ENCODE assay signal across 18 cellular contexts in genomic region chr16:2297506-2297860, GRCh38. TPM values are rescaled to one million over a fixed set of nuclear protein-coding genes. Genes with fewer than 3 reads are reported as not detected.
DNase-seq lines count a peak whose midpoint lies in the region; ATAC-seq, FAIRE-seq and TF ChIP-seq lines count a peak whose summit lies in the region.
"Had no signal": no experiment of that assay in that cellular context is flagged by ENCODE, and none has a peak within 500 bp of the region (broad histone marks: within the 10 kb centered on the region; RNA-seq: fewer than 3 reads in every experiment).

No MANE protein-coding gene starts in this region.

- peak overlapping the region; percentile 79 for H3K27ac Mint-ChIP-seq in activated naive CD8-positive, alpha-beta T cell treated with anti-CD3 and anti-CD28 coated beads, Interleukin-2, amount 10 ng/mL, durations not matched to agents 7 days and 5 days
- H3K27ac Mint-ChIP-seq in activated naive CD8-positive, alpha-beta T cell treated with anti-CD3 and anti-CD28 coated beads, Interleukin-2, amount 50 U/mL, for 24 hours: no peak overlapping the region
- no peak overlapping the region for H3K27ac Mint-ChIP-seq in activated T-helper 17 cell treated with anti-CD3 and anti-CD28 coated beads, Interleukin-2, amount 50 U/mL, for 72 hours
- H3K27ac Mint-ChIP-seq: CD14-positive monocyte; CD4-positive, alpha-beta memory T cell; GM23338; H9 had no signal

- no peaks in the 10 kb centered on the region for H3K36me3 Mint-ChIP-seq in activated naive CD8-positive, alpha-beta T cell treated with anti-CD3 and anti-CD28 coated beads, Interleukin-2, amount 10 ng/mL, durations not matched to agents 7 days and 5 days
- no peaks in the 10 kb centered on the region for H3K36me3 Mint-ChIP-seq in activated naive CD8-positive, alpha-beta T cell treated with anti-CD3 and anti-CD28 coated beads, Interleukin-2, amount 50 U/mL, for 24 hours (ENCODE audit: low read depth)
- H3K36me3 Mint-ChIP-seq in activated T-helper 17 cell treated with anti-CD3 and anti-CD28 coated beads, Interleukin-2, amount 50 U/mL, for 72 hours (ENCODE audit: low read depth): no peaks in the 10 kb centered on the region
- H3K36me3 Mint-ChIP-seq: CD14-positive monocyte; CD4-positive, alpha-beta memory T cell had no signal

- H2BK12ac ChIP-seq in H1 (ENCODE audit: low read depth, low read length) (0 out of 2 replicates have a peak overlapping the region, but pooled peaks have one; percentile 92), neuronal stem cell (ENCODE audit: low read length) (no peak overlapping the region)

- H3K9me3 ChIP-seq in H1 (ENCODE audit: insufficient read depth in 2 of 2, low read depth in 1 of 2, low read length in 1 of 2) (no peaks in the 10 kb centered on the region), neuronal stem cell (replicated peaks in 1 of 2; ENCODE audit: control insufficient read depth in 2 of 2, insufficient read depth in 1 of 2, low read depth in 1 of 2, low read length in 2 of 2) (peaks cover 0 to 3% of the 10 kb centered on the region in 2 donors), aorta (ENCODE audit: control insufficient read depth, low read length) (no peaks in the 10 kb centered on the region)
- H3K9me3 ChIP-seq: BLaER1 had no signal

- intact Hi-C loops in aorta (cut with DNase I): no loop called here
- intact Hi-C loops in cardiac septum (cut with DNase I): no loop called here

- 97% methylated on average over 22 of the region's 22 CpGs; no CpG with 5 or more reads in 1 of the 2 experiments for WGBS in H1 (ENCODE audit: extremely low coverage in 1 of 2, insufficient coverage in 1 of 2, insufficient read length in 1 of 2, insufficient replicate concordance in 2 of 2, low coverage in 1 of 2, low lambda C conversion rate in 2 of 2, missing lambda C conversion rate in 1 of 2), 2 experiments
- WGBS in neuronal stem cell (ENCODE audit: extremely low coverage in 2 of 2, insufficient read length in 2 of 2, insufficient replicate concordance in 1 of 2), 2 donors: no CpG with 5 or more reads among the region's 22 CpGs
- WGBS in aorta, 2 donors: 94 to 95% methylated on average over 22 of the region's 22 CpGs

- H3K79me1 ChIP-seq in H1 (ENCODE audit: low read depth, low read length): no peaks in the 10 kb centered on the region
- no peaks in the 10 kb centered on the region for H3K79me1 ChIP-seq in neuronal stem cell (ENCODE audit: low read depth, low read length)

- DNase-seq in activated naive CD8-positive, alpha-beta T cell treated with anti-CD3 and anti-CD28 coated beads, Interleukin-2, amount 10 ng/mL, durations not matched to agents 7 days and 5 days: no peak
- no peak for DNase-seq in activated naive CD8-positive, alpha-beta T cell treated with anti-CD3 and anti-CD28 coated beads, Interleukin-2, amount 50 U/mL, for 24 hours
- no peak for DNase-seq in H1 (ENCODE audit: low read depth in 1 of 2, low spot score in 2 of 2)
- no peak for DNase-seq in neuronal stem cell (ENCODE audit: low spot score)
- no peak for DNase-seq in aorta
- DNase-seq in cardiac septum (ENCODE audit: low spot score): no peak
- DNase-seq: 8988T; CD4-positive, alpha-beta memory T cell; DMS79 treated with DMSO at 0.1 percent for 48 hours; GF-D8; H9; IMR-90 had no signal

- no peak overlapping the region for H4K5ac ChIP-seq in H1 (ENCODE audit: insufficient read length, low read depth, low read length)

- H3K36me3 ChIP-seq in H1 (ENCODE audit: control insufficient read depth in 2 of 4, insufficient read depth in 4 of 4, low read length in 3 of 4): no peaks in the 10 kb centered on the region; a peak in 1 of 8 replicates
- H3K36me3 ChIP-seq in neuronal stem cell (replicated peaks in 1 of 2; ENCODE audit: control insufficient read depth in 2 of 2, insufficient read depth in 2 of 2, low read length in 2 of 2): peaks cover 0 to 11% of the 10 kb centered on the region in 2 donors
- H3K36me3 ChIP-seq in aorta (ENCODE audit: control insufficient read depth in 1 of 2, insufficient read depth in 2 of 2, low read length in 1 of 2): peaks cover 0 to 6% of the 10 kb centered on the region in 2 donors

- no peak overlapping the region for H3K9ac ChIP-seq in H1 (replicated peaks in 1 of 4; ENCODE audit: extremely low read depth in 1 of 4, low read depth in 3 of 4, low read length in 3 of 4)
- H3K9ac ChIP-seq in neuronal stem cell (ENCODE audit: low read depth, low read length, poor library complexity): no peak overlapping the region
- H3K9ac ChIP-seq: BLaER1 had no signal

- no peak overlapping the region for H4K8ac ChIP-seq in H1 (ENCODE audit: extremely low read depth, insufficient read depth, low read length)
- no peak overlapping the region for H4K8ac ChIP-seq in neuronal stem cell (ENCODE audit: low read depth, low read length)

- H3K18ac ChIP-seq in H1 (ENCODE audit: extremely low read depth, low read length) (no peak overlapping the region), neuronal stem cell (ENCODE audit: low read length) (no peak overlapping the region)

- H2AK5ac ChIP-seq in H1 (ENCODE audit: low read depth, low read length) (peak overlapping the region; percentile 20; the same call in 1 of the 2 replicates), neuronal stem cell (ENCODE audit: low read depth, low read length) (no peak overlapping the region)

- H2BK5ac ChIP-seq in H1 (ENCODE audit: low read depth, low read length) (0 out of 2 replicates have a peak overlapping the region, but pooled peaks have one; percentile 81), neuronal stem cell (ENCODE audit: low read length) (peak overlapping the region; percentile 75)

- H3K4me2 ChIP-seq in H1 (ENCODE audit: insufficient read depth in 1 of 2, low read depth in 2 of 2, low read length in 2 of 2) (no peak overlapping the region), neuronal stem cell (ENCODE audit: insufficient read depth, low read length, poor library complexity, severe bottlenecking) (no peak overlapping the region)
- H3K4me2 ChIP-seq: BLaER1, GM23338 had no signal

- H3K4me1 ChIP-seq in H1 (replicated peaks in 1 of 4; ENCODE audit: control insufficient read depth in 3 of 4, insufficient read depth in 4 of 4, low read length in 3 of 4) (peaks cover 0 to 4% (median 1%) of the 10 kb centered on the region in 4 experiments; a peak in 3 of 7 replicates), neuronal stem cell (ENCODE audit: control insufficient read depth in 2 of 2, insufficient read depth in 1 of 2, low read depth in 1 of 2, low read length in 2 of 2) (no peaks in the 10 kb centered on the region), aorta (ENCODE audit: control insufficient read depth in 1 of 2, insufficient read depth in 2 of 2, low read length in 2 of 2) (no peaks in the 10 kb centered on the region)

- no peak overlapping the region for H2BK15ac ChIP-seq in H1 (ENCODE audit: low read length)
- H2BK15ac ChIP-seq in neuronal stem cell (ENCODE audit: low read length): no peak overlapping the region

- no peaks in the 10 kb centered on the region for H3K9me3 Mint-ChIP-seq in activated naive CD8-positive, alpha-beta T cell treated with anti-CD3 and anti-CD28 coated beads, Interleukin-2, amount 10 ng/mL, durations not matched to agents 7 days and 5 days
- no peaks in the 10 kb centered on the region for H3K9me3 Mint-ChIP-seq in activated naive CD8-positive, alpha-beta T cell treated with anti-CD3 and anti-CD28 coated beads, Interleukin-2, amount 50 U/mL, for 24 hours
- no peaks in the 10 kb centered on the region for H3K9me3 Mint-ChIP-seq in activated T-helper 17 cell treated with anti-CD3 and anti-CD28 coated beads, Interleukin-2, amount 50 U/mL, for 72 hours
- H3K9me3 Mint-ChIP-seq: CD14-positive monocyte; CD4-positive, alpha-beta memory T cell; GM23338; H9 had no signal

- ATAC-seq in activated naive CD8-positive, alpha-beta T cell treated with anti-CD3 and anti-CD28 coated beads, Interleukin-2, amount 10 ng/mL, durations not matched to agents 7 days and 5 days (ENCODE audit: low read depth): no peak
- ATAC-seq in activated naive CD8-positive, alpha-beta T cell treated with anti-CD3 and anti-CD28 coated beads, Interleukin-2, amount 50 U/mL, for 24 hours: no peak
- peak; percentile 19 for ATAC-seq in aorta (ENCODE audit: low FRiP score)
- ATAC-seq in HG02623 (IDR thresholded peaks at IDR 0.05; ENCODE audit: unreplicated experiment): no peak
- no peak for ATAC-seq in activated T-helper 17 cell treated with anti-CD3 and anti-CD28 coated beads, Interleukin-2, amount 50 U/mL, for 72 hours (replicated peaks)

- no peak for FAIRE-seq in H1 (lab: Jason Lieb, UNC)
- FAIRE-seq: HTR-8/SVneo had no signal

- no peaks in the 10 kb centered on the region for H3K27me3 Mint-ChIP-seq in activated naive CD8-positive, alpha-beta T cell treated with anti-CD3 and anti-CD28 coated beads, Interleukin-2, amount 10 ng/mL, durations not matched to agents 7 days and 5 days
- H3K27me3 Mint-ChIP-seq in activated naive CD8-positive, alpha-beta T cell treated with anti-CD3 and anti-CD28 coated beads, Interleukin-2, amount 50 U/mL, for 24 hours: no peaks in the 10 kb centered on the region
- no peaks in the 10 kb centered on the region for H3K27me3 Mint-ChIP-seq in activated T-helper 17 cell treated with anti-CD3 and anti-CD28 coated beads, Interleukin-2, amount 50 U/mL, for 72 hours
- H3K27me3 Mint-ChIP-seq: CD4-positive, alpha-beta memory T cell had no signal

- no peak overlapping the region for H3K56ac ChIP-seq in H1 (replicated peaks; ENCODE audit: insufficient read length, low read depth, low read length)

- H2AFZ ChIP-seq in H1 (ENCODE audit: low read length) (no peak overlapping the region), neuronal stem cell (ENCODE audit: low read length) (no peak overlapping the region)

- TF ChIP-seq EP300 in H1 (IDR thresholded peaks at IDR 0.05; ENCODE audit: borderline replicate concordance in 1 of 2, low read depth in 2 of 2, low read length in 2 of 2): no peak

- peaks cover 13% of the 10 kb centered on the region for H3K4me1 Mint-ChIP-seq in activated naive CD8-positive, alpha-beta T cell treated with anti-CD3 and anti-CD28 coated beads, Interleukin-2, amount 10 ng/mL, durations not matched to agents 7 days and 5 days
- no peaks in the 10 kb centered on the region for H3K4me1 Mint-ChIP-seq in activated naive CD8-positive, alpha-beta T cell treated with anti-CD3 and anti-CD28 coated beads, Interleukin-2, amount 50 U/mL, for 24 hours
- no peaks in the 10 kb centered on the region for H3K4me1 Mint-ChIP-seq in activated T-helper 17 cell treated with anti-CD3 and anti-CD28 coated beads, Interleukin-2, amount 50 U/mL, for 72 hours
- H3K4me1 Mint-ChIP-seq: CD4-positive, alpha-beta memory T cell; GM23338; H9 had no signal

- no peaks in the 10 kb centered on the region for H3K23me2 ChIP-seq in H1 (ENCODE audit: low read depth, low read length)

- no peaks in the 10 kb centered on the region for H4K20me1 ChIP-seq in H1 (replicated peaks in 1 of 2; ENCODE audit: control insufficient read depth in 1 of 2, insufficient read depth in 2 of 2, low read length in 2 of 2)
- H4K20me1 ChIP-seq: BLaER1 had no signal

- CTCF ChIA-PET in H1 (lab: Charles Lee; ENCODE audit: partially characterized antibody): interaction anchor here (0.7 to 3.4 kb wide), 15 partner anchors 8 to 204 kb away, joined by 3 to 16 read pairs (median 3); no protein-coding TSS in a partner anchor

- POLR2A ChIA-PET in activated naive CD8-positive, alpha-beta T cell treated with anti-CD3 and anti-CD28 coated beads, Interleukin-2, amount 10 ng/mL, durations not matched to agents 7 days and 5 days (lab: Charles Lee): interaction anchor here (0.6 to 1.4 kb wide), 5 partner anchors 27 to 235 kb away, joined by 3 to 5 read pairs (median 3); partner anchors contain the start of genes ECI1 and RNPS1
- POLR2A ChIA-PET in H1 (lab: Charles Lee; ENCODE audit: partially characterized antibody): interaction anchor here (0.7 to 1.8 kb wide), 3 partner anchors 11 to 223 kb away, joined by 3 to 7 read pairs (median 3); no protein-coding TSS in a partner anchor

- H3K27ac ChIP-seq in H1 (ENCODE audit: low read depth, low read length): no peak overlapping the region
- H3K27ac ChIP-seq in neuronal stem cell (replicated peaks; ENCODE audit: low read length): no peak overlapping the region
- no peak overlapping the region for H3K27ac ChIP-seq in aorta (ENCODE audit: low read depth in 1 of 2, low read length in 2 of 2)
- H3K27ac ChIP-seq: BLaER1 had no signal

- no peak overlapping the region for H3K4me3 Mint-ChIP-seq in activated naive CD8-positive, alpha-beta T cell treated with anti-CD3 and anti-CD28 coated beads, Interleukin-2, amount 10 ng/mL, durations not matched to agents 7 days and 5 days
- no peak overlapping the region for H3K4me3 Mint-ChIP-seq in activated naive CD8-positive, alpha-beta T cell treated with anti-CD3 and anti-CD28 coated beads, Interleukin-2, amount 50 U/mL, for 24 hours
- no peak overlapping the region for H3K4me3 Mint-ChIP-seq in activated T-helper 17 cell treated with anti-CD3 and anti-CD28 coated beads, Interleukin-2, amount 50 U/mL, for 72 hours
- H3K4me3 Mint-ChIP-seq: CD14-positive monocyte; CD4-positive, alpha-beta memory T cell; GM23338; H9 had no signal

- no peak for TF ChIP-seq POLR2A in H1 (IDR thresholded peaks at IDR 0.05; ENCODE audit: control extremely low read depth in 1 of 2, low read depth in 2 of 2, low read length in 2 of 2)

- no peak overlapping the region for H3K14ac ChIP-seq in H1 (ENCODE audit: insufficient read length)
- no peak overlapping the region for H3K14ac ChIP-seq in neuronal stem cell (ENCODE audit: low read length)

- H3K4ac ChIP-seq in H1 (replicated peaks; ENCODE audit: insufficient read length, low read depth, low read length) (no peak overlapping the region), neuronal stem cell (ENCODE audit: low read length) (peak overlapping the region; percentile 11)

- H3K27me3 ChIP-seq in H1 (replicated peaks in 1 of 4; ENCODE audit: control insufficient read depth in 3 of 4, extremely low read depth in 1 of 4, insufficient read depth in 3 of 4, low read length in 3 of 4) (no peaks in the 10 kb centered on the region), neuronal stem cell (ENCODE audit: control insufficient read depth in 3 of 3, insufficient read depth in 3 of 3, low read depth in 1 of 3, low read length in 3 of 3) (no peaks in the 10 kb centered on the region), aorta (ENCODE audit: control insufficient read depth in 1 of 2, insufficient read depth in 2 of 2, low read length in 1 of 2) (no peaks in the 10 kb centered on the region)
- H3K27me3 ChIP-seq: BLaER1 had no signal

- H3K23ac ChIP-seq in H1 (ENCODE audit: insufficient read length) (no peak overlapping the region), neuronal stem cell (ENCODE audit: low read depth, low read length, poor library complexity) (peak overlapping the region; percentile 60)

- H3K4me3 ChIP-seq in H1 (ENCODE audit: extremely low read depth in 1 of 4, insufficient read depth in 2 of 4, low read depth in 3 of 4, low read length in 4 of 4) (no peak overlapping the region), neuronal stem cell (ENCODE audit: low read length in 2 of 2) (no peak overlapping the region), aorta (ENCODE audit: low read length in 2 of 2) (no peak overlapping the region)
- H3K4me3 ChIP-seq: BLaER1, GM23338 had no signal

- no peak for TF ChIP-seq RAD21 in H1 (IDR thresholded peaks at IDR 0.05 in 1 of 2, conservative IDR thresholded peaks at IDR 0.05 in 1 of 2; ENCODE audit: low read depth in 2 of 2, low read length in 2 of 2)

- H2BK120ac ChIP-seq in H1 (replicated peaks; ENCODE audit: low read depth, low read length) (no peak overlapping the region), neuronal stem cell (ENCODE audit: low read depth, low read length) (no peak overlapping the region)

- no peak for TF ChIP-seq CTCF in H1 (IDR thresholded peaks at IDR 0.05; ENCODE audit: control extremely low read depth in 1 of 3, insufficient read depth in 1 of 3, low read depth in 1 of 3, low read length in 3 of 3)

- H4K91ac ChIP-seq in H1 (replicated peaks; ENCODE audit: insufficient read length, low read length) (no peak overlapping the region), neuronal stem cell (ENCODE audit: low read depth, low read length, poor library complexity) (no peak overlapping the region)

- no peaks in the 10 kb centered on the region for H3K79me2 ChIP-seq in H1 (ENCODE audit: control insufficient read depth in 1 of 2, insufficient read depth in 2 of 2, low read length in 2 of 2)

- H2BK20ac ChIP-seq in H1 (ENCODE audit: low read length): no peak overlapping the region

RNA-seq across cellular contexts. Expression of gene RNPS1, which starts 29.6 kb away (rescaled TPM):
- total RNA-seq in activated naive CD8-positive, alpha-beta T cell treated with anti-CD3 and anti-CD28 coated beads, Interleukin-2, amount 10 ng/mL, durations not matched to agents 7 days and 5 days: 100 to 1,000 TPM; 212 to 220 TPM
- 330 and 357 TPM in 2 replicates for total RNA-seq in H1 (2021; fragmentation: NEBNext Ultra II Directional; extraction: Animal tissue kit (Norgen Biotek cat#: 25700))
- polyA plus RNA-seq in H1 (2011; rRNA removed) (350 and 516 TPM in 2 replicates), aorta (100 to 1,000 TPM in 1 of 2 donors, 10 to 100 TPM in 1; 96.4 to 101 TPM)
- 390 TPM for polyA plus RNA-seq in H1 (2011; cell fraction: cytosol; rRNA removed)
- polyA plus RNA-seq in H1 (2011; cell fraction: nucleus; rRNA removed): 343 TPM
- polyA plus RNA-seq in H1 (2012, experiment 1 of 2): 265 to 341 TPM (median 323 TPM) in 4 replicates
- 331 TPM for polyA plus RNA-seq in H1 (2012, experiment 2 of 2)
- polyA plus RNA-seq in H1 (2013, experiment 1 of 2): 282 TPM
- 281 TPM for polyA plus RNA-seq in H1 (2013, experiment 2 of 2)
- 137 and 199 TPM in 2 replicates for polyA minus RNA-seq in H1 (2011; rRNA and poly(A)+ RNA removed)
- polyA minus RNA-seq in H1 (2011; cell fraction: cytosol; rRNA and poly(A)+ RNA removed): 150 TPM
- 141 TPM for polyA minus RNA-seq in H1 (2011; cell fraction: nucleus; rRNA and poly(A)+ RNA removed)
- polyA plus RNA-seq in neuronal stem cell (2013, experiment 1 of 2): 350 TPM
- polyA plus RNA-seq in neuronal stem cell (2013, experiment 2 of 2): 344 TPM
- total RNA-seq in aorta (10 to 100 TPM; 95.5 to 98.4 TPM), cardiac septum (106 TPM)
- total RNA-seq in activated T-helper 17 cell treated with anti-CD3 and anti-CD28 coated beads, Interleukin-2, amount 50 U/mL, for 72 hours: 100 to 1,000 TPM; 205 to 314 TPM

RNA-seq across cellular contexts. Expression of gene ABCA3, which starts 43.0 kb away (rescaled TPM):
- total RNA-seq in activated naive CD8-positive, alpha-beta T cell treated with anti-CD3 and anti-CD28 coated beads, Interleukin-2, amount 10 ng/mL, durations not matched to agents 7 days and 5 days: 1 to 10 TPM; 7.8 to 8.3 TPM
- total RNA-seq in H1 (2021; fragmentation: NEBNext Ultra II Directional; extraction: Animal tissue kit (Norgen Biotek cat#: 25700)): 7.9 TPM in 2 replicates
- polyA plus RNA-seq in H1 (2011; rRNA removed): 5.7 and 8.8 TPM in 2 replicates
- polyA plus RNA-seq in H1 (2011; cell fraction: cytosol; rRNA removed): 6.4 TPM
- 17.6 TPM for polyA plus RNA-seq in H1 (2011; cell fraction: nucleus; rRNA removed)
- 4.8 to 8.5 TPM (median 7.4 TPM) in 4 replicates for polyA plus RNA-seq in H1 (2012, experiment 1 of 2)
- 6.6 TPM for polyA plus RNA-seq in H1 (2012, experiment 2 of 2)
- polyA plus RNA-seq in H1 (2013, experiment 1 of 2): 8.7 TPM
- 8.9 TPM for polyA plus RNA-seq in H1 (2013, experiment 2 of 2)
- 7.5 and 10.6 TPM in 2 replicates for polyA minus RNA-seq in H1 (2011; rRNA and poly(A)+ RNA removed)
- 5.0 TPM for polyA minus RNA-seq in H1 (2011; cell fraction: cytosol; rRNA and poly(A)+ RNA removed)
- polyA minus RNA-seq in H1 (2011; cell fraction: nucleus; rRNA and poly(A)+ RNA removed): 6.9 TPM
- polyA plus RNA-seq in neuronal stem cell (2013, experiment 1 of 2): 10.2 TPM
- polyA plus RNA-seq in neuronal stem cell (2013, experiment 2 of 2): 10.1 TPM
- 10 to 100 TPM; 11.7 to 19.3 TPM for total RNA-seq in aorta
- 1 to 10 TPM; 2.6 to 7.6 TPM for polyA plus RNA-seq in aorta
- total RNA-seq in cardiac septum: 13.6 TPM
- 1 to 10 TPM; 4.7 to 5.2 TPM for total RNA-seq in activated T-helper 17 cell treated with anti-CD3 and anti-CD28 coated beads, Interleukin-2, amount 50 U/mL, for 72 hours

RNA-seq across cellular contexts. Expression of gene ECI1, which starts 46.1 kb away (rescaled TPM):
- total RNA-seq in activated naive CD8-positive, alpha-beta T cell treated with anti-CD3 and anti-CD28 coated beads, Interleukin-2, amount 10 ng/mL, durations not matched to agents 7 days and 5 days: 10 to 100 TPM; 37.4 to 38.0 TPM
- 79.5 and 80.0 TPM in 2 replicates for total RNA-seq in H1 (2021; fragmentation: NEBNext Ultra II Directional; extraction: Animal tissue kit (Norgen Biotek cat#: 25700))
- 151 and 154 TPM in 2 replicates for polyA plus RNA-seq in H1 (2011; rRNA removed)
- polyA plus RNA-seq in H1 (2011; cell fraction: cytosol; rRNA removed): 133 TPM
- 128 TPM for polyA plus RNA-seq in H1 (2011; cell fraction: nucleus; rRNA removed)
- 67.8 to 120 TPM (median 104 TPM) in 4 replicates for polyA plus RNA-seq in H1 (2012, experiment 1 of 2)
- polyA plus RNA-seq in H1 (2012, experiment 2 of 2): 83.0 TPM
- polyA plus RNA-seq in H1 (2013, experiment 1 of 2): 59.9 TPM
- 52.9 TPM for polyA plus RNA-seq in H1 (2013, experiment 2 of 2)
- polyA minus RNA-seq in H1 (2011; rRNA and poly(A)+ RNA removed): 20.6 and 24.2 TPM in 2 replicates
- polyA minus RNA-seq in H1 (2011; cell fraction: cytosol; rRNA and poly(A)+ RNA removed): 42.8 TPM
- polyA minus RNA-seq in H1 (2011; cell fraction: nucleus; rRNA and poly(A)+ RNA removed): 39.6 TPM
- 58.4 TPM for polyA plus RNA-seq in neuronal stem cell (2013, experiment 1 of 2)
- polyA plus RNA-seq in neuronal stem cell (2013, experiment 2 of 2): 57.0 TPM
- total RNA-seq in aorta: 10 to 100 TPM; 28.4 to 31.3 TPM
- polyA plus RNA-seq in aorta: 10 to 100 TPM; 63.0 to 66.0 TPM
- 139 TPM for total RNA-seq in cardiac septum
- 10 to 100 TPM; 36.7 to 50.6 TPM for total RNA-seq in activated T-helper 17 cell treated with anti-CD3 and anti-CD28 coated beads, Interleukin-2, amount 50 U/mL, for 72 hours
